In genomic region chr11:66022401-66023185, GRCh38 we compare ENCODE assay signal across 8 cellular contexts. TPM values are rescaled to one million over a fixed set of nuclear protein-coding genes. Genes with fewer than 3 reads are reported as not detected.
DNase-seq lines count a peak whose midpoint lies in the region; ATAC-seq, FAIRE-seq and TF ChIP-seq lines count a peak whose summit lies in the region.

No MANE protein-coding gene starts in this region.

- TF ChIP-seq CTCF in H1 (IDR thresholded peaks at IDR 0.05; ENCODE audit: control extremely low read depth in 1 of 3, insufficient read depth in 1 of 3, low read depth in 1 of 3, low read length in 3 of 3) (peak; percentile 86 to 96 (median 86)), mesothelial cell of epicardium (IDR thresholded peaks at IDR 0.05; ENCODE audit: unreplicated experiment) (peak; percentile 94)

- no peaks in the 10 kb centered on the region for H4K20me1 ChIP-seq in H1 (replicated peaks in 1 of 2; ENCODE audit: control insufficient read depth in 1 of 2, insufficient read depth in 2 of 2, low read length in 2 of 2)

- no peak overlapping the region for H2AK5ac ChIP-seq in H1 (ENCODE audit: low read depth, low read length)

- no peak overlapping the region for H2BK5ac ChIP-seq in H1 (ENCODE audit: low read depth, low read length)

- peak overlapping the region in 1 of 4 experiments; percentile 10; a peak in 1 of 8 replicates for H3K4me3 ChIP-seq in H1 (ENCODE audit: extremely low read depth in 1 of 4, insufficient read depth in 2 of 4, low read depth in 3 of 4, low read length in 4 of 4)

- TF ChIP-seq EP300 in H1 (IDR thresholded peaks at IDR 0.05; ENCODE audit: borderline replicate concordance in 1 of 2, low read depth in 2 of 2, low read length in 2 of 2): peak in 1 of 2 experiments; percentile 60; a peak in 1 of 3 replicates

- TF ChIP-seq POLR2A in H1 (IDR thresholded peaks at IDR 0.05; ENCODE audit: control extremely low read depth in 1 of 2, low read depth in 2 of 2, low read length in 2 of 2): no peak

- H2BK15ac ChIP-seq in H1 (ENCODE audit: low read length): 0 out of 2 replicates have a peak overlapping the region, but pooled peaks have one; percentile 9

- ATAC-seq in GM19395 (IDR thresholded peaks at IDR 0.05; ENCODE audit: unreplicated experiment): no peak

- no peak overlapping the region for H2BK20ac ChIP-seq in H1 (ENCODE audit: low read length)

- H3K4me3 Mint-ChIP-seq in mesothelial cell of epicardium: no peak overlapping the region

- POLR2A ChIA-PET in H1 (lab: Charles Lee; ENCODE audit: partially characterized antibody): interaction anchor here (0.8 to 1.7 kb wide), 4 partner anchors 10 to 163 kb away, joined by 4 to 6 read pairs (median 4); partner anchors contain the start of genes BANF1, EIF1AD and MUS81

- H3K14ac ChIP-seq in H1 (ENCODE audit: insufficient read length): no peak overlapping the region

- H3K56ac ChIP-seq in H1 (replicated peaks; ENCODE audit: insufficient read length, low read depth, low read length): no peak overlapping the region

- DNase-seq in AG20443 (ENCODE audit: low spot score) (peak; percentile 94), GOT3 (lab: John Stamatoyannopoulos, UW) (peak; percentile 19), NCI-H774 (lab: John Stamatoyannopoulos, UW) (peak; percentile 66), H1 (ENCODE audit: low read depth in 1 of 2, low spot score in 2 of 2) (peak; percentile 49 to 99), mesothelial cell of epicardium (ENCODE audit: low spot score in 2 of 2, unreplicated experiment in 2 of 2) (peak; percentile 56 to 90)
- peak; percentile 96 for DNase-seq in activated CD8-positive, alpha-beta memory T cell treated with anti-CD3 and anti-CD28 coated beads for 24 hours
- DNase-seq in stimulated activated CD8-positive, alpha-beta memory T cell treated with anti-CD3 and anti-CD28 coated beads, Interleukin-4, amount 100 ng/mL, for 1 hour (ENCODE audit: low read depth in 2 of 2, low spot score in 1 of 2): peak; percentile 46 to 56

- H3K23ac ChIP-seq in H1 (ENCODE audit: insufficient read length): no peak overlapping the region

- no peaks in the 10 kb centered on the region for H3K79me1 ChIP-seq in H1 (ENCODE audit: low read depth, low read length)

- WGBS in H1 (ENCODE audit: extremely low coverage in 1 of 2, insufficient coverage in 1 of 2, insufficient read length in 1 of 2, insufficient replicate concordance in 2 of 2, low coverage in 1 of 2, low lambda C conversion rate in 2 of 2, missing lambda C conversion rate in 1 of 2), 2 experiments: 33% methylated on average over 46 of the region's 46 CpGs; no CpG with 5 or more reads in 1 of the 2 experiments

- no peak overlapping the region; the same call in 1 of the 2 replicates for H4K8ac ChIP-seq in H1 (ENCODE audit: extremely low read depth, insufficient read depth, low read length)

- H3K4ac ChIP-seq in H1 (replicated peaks; ENCODE audit: insufficient read length, low read depth, low read length): no peak overlapping the region

- CTCF ChIA-PET in H1 (lab: Charles Lee; ENCODE audit: partially characterized antibody): interaction anchor here (0.6 to 4.1 kb wide), 29 partner anchors 11 to 221 kb away, joined by 3 to 39 read pairs (median 4); partner anchors contain the start of genes BANF1, CST6, CTSW and EIF1AD

- H3K27me3 ChIP-seq in H1 (replicated peaks in 1 of 4; ENCODE audit: control insufficient read depth in 3 of 4, extremely low read depth in 1 of 4, insufficient read depth in 3 of 4, low read length in 3 of 4): peaks cover 0 to 18% (median 5%) of the 10 kb centered on the region in 4 experiments; a peak in 4 of 7 replicates

- peak overlapping the region in 1 of 2 experiments; percentile 41; a peak in 2 of 4 replicates for H3K4me2 ChIP-seq in H1 (ENCODE audit: insufficient read depth in 1 of 2, low read depth in 2 of 2, low read length in 2 of 2)

- H2BK120ac ChIP-seq in H1 (replicated peaks; ENCODE audit: low read depth, low read length): no peak overlapping the region

- no peaks in the 10 kb centered on the region for H3K79me2 ChIP-seq in H1 (ENCODE audit: control insufficient read depth in 1 of 2, insufficient read depth in 2 of 2, low read length in 2 of 2)

- H2BK12ac ChIP-seq in H1 (ENCODE audit: low read depth, low read length): 0 out of 2 replicates have a peak overlapping the region, but pooled peaks have one; percentile 39

- no peak overlapping the region for H3K27ac Mint-ChIP-seq in mesothelial cell of epicardium

- H3K4me1 ChIP-seq in H1 (replicated peaks in 1 of 4; ENCODE audit: control insufficient read depth in 3 of 4, insufficient read depth in 4 of 4, low read length in 3 of 4): peaks cover 0 to 3% (median 1%) of the 10 kb centered on the region in 4 experiments; a peak in 1 of 7 replicates

- FAIRE-seq in H1 (lab: Jason Lieb, UNC): no peak

- no peaks in the 10 kb centered on the region for H3K36me3 Mint-ChIP-seq in mesothelial cell of epicardium

- H3K9ac ChIP-seq in H1 (replicated peaks in 1 of 4; ENCODE audit: extremely low read depth in 1 of 4, low read depth in 3 of 4, low read length in 3 of 4): no peak overlapping the region

- peak; percentile 70 to 82 for TF ChIP-seq RAD21 in H1 (IDR thresholded peaks at IDR 0.05 in 1 of 2, conservative IDR thresholded peaks at IDR 0.05 in 1 of 2; ENCODE audit: low read depth in 2 of 2, low read length in 2 of 2)

- H3K4me1 Mint-ChIP-seq in mesothelial cell of epicardium: peaks cover 4% of the 10 kb centered on the region

- H3K27ac ChIP-seq in H1 (ENCODE audit: low read depth, low read length): no peak overlapping the region

- no peak overlapping the region; the same call in 1 of the 2 replicates for H3K18ac ChIP-seq in H1 (ENCODE audit: extremely low read depth, low read length)

- H3K23me2 ChIP-seq in H1 (ENCODE audit: low read depth, low read length): no peaks in the 10 kb centered on the region

- H4K5ac ChIP-seq in H1 (ENCODE audit: insufficient read length, low read depth, low read length): no peak overlapping the region

- H4K91ac ChIP-seq in H1 (replicated peaks; ENCODE audit: insufficient read length, low read length): no peak overlapping the region

- H2AFZ ChIP-seq in H1 (ENCODE audit: low read length): peak overlapping the region; percentile 51; the same call in 1 of the 2 replicates

- H3K36me3 ChIP-seq in H1 (ENCODE audit: control insufficient read depth in 2 of 4, insufficient read depth in 4 of 4, low read length in 3 of 4): no peaks in the 10 kb centered on the region

- no peaks in the 10 kb centered on the region for H3K9me3 Mint-ChIP-seq in mesothelial cell of epicardium

- H3K9me3 ChIP-seq in H1 (ENCODE audit: insufficient read depth in 2 of 2, low read depth in 1 of 2, low read length in 1 of 2): no peaks in the 10 kb centered on the region

- peaks cover 18% of the 10 kb centered on the region for H3K27me3 Mint-ChIP-seq in mesothelial cell of epicardium (ENCODE audit: low read depth)

RNA-seq across cellular contexts. Expression of gene CATSPER1, which starts 3.7 kb away (rescaled TPM):
- not detected in 2 replicates for total RNA-seq in H1 (2021; fragmentation: NEBNext Ultra II Directional; extraction: Animal tissue kit (Norgen Biotek cat#: 25700))
- polyA plus RNA-seq in H1 (2011; rRNA removed): not detected in 2 replicates
- polyA plus RNA-seq in H1 (2011; cell fraction: cytosol; rRNA removed): not detected
- polyA plus RNA-seq in H1 (2011; cell fraction: nucleus; rRNA removed): 0.07 TPM
- polyA plus RNA-seq in H1 (2012, experiment 1 of 2): not detected in 4 replicates
- not detected for polyA plus RNA-seq in H1 (2012, experiment 2 of 2)
- polyA plus RNA-seq in H1 (2013, experiment 1 of 2): not detected
- polyA plus RNA-seq in H1 (2013, experiment 2 of 2): not detected
- not detected in 2 replicates for polyA minus RNA-seq in H1 (2011; rRNA and poly(A)+ RNA removed)
- polyA minus RNA-seq in H1 (2011; cell fraction: cytosol; rRNA and poly(A)+ RNA removed): not detected
- polyA minus RNA-seq in H1 (2011; cell fraction: nucleus; rRNA and poly(A)+ RNA removed): not detected
- not detected in 3 replicates for total RNA-seq in mesothelial cell of epicardium

RNA-seq across cellular contexts. Expression of gene CST6, which starts 10.8 kb away (rescaled TPM):
- 1.6 and 1.8 TPM in 2 replicates for total RNA-seq in H1 (2021; fragmentation: NEBNext Ultra II Directional; extraction: Animal tissue kit (Norgen Biotek cat#: 25700))
- polyA plus RNA-seq in H1 (2011; rRNA removed): 7.6 and 8.6 TPM in 2 replicates
- 7.3 TPM for polyA plus RNA-seq in H1 (2011; cell fraction: cytosol; rRNA removed)
- polyA plus RNA-seq in H1 (2011; cell fraction: nucleus; rRNA removed): 5.4 TPM
- 1.7 to 3.7 TPM (median 3.2 TPM) in 4 replicates for polyA plus RNA-seq in H1 (2012, experiment 1 of 2)
- polyA plus RNA-seq in H1 (2012, experiment 2 of 2): 2.0 TPM
- 2.4 TPM for polyA plus RNA-seq in H1 (2013, experiment 1 of 2)
- polyA plus RNA-seq in H1 (2013, experiment 2 of 2): 3.8 TPM
- polyA minus RNA-seq in H1 (2011; rRNA and poly(A)+ RNA removed): 1.0 TPM in 1 of 2 replicates, not detected in the other
- not detected for polyA minus RNA-seq in H1 (2011; cell fraction: cytosol; rRNA and poly(A)+ RNA removed)
- not detected for polyA minus RNA-seq in H1 (2011; cell fraction: nucleus; rRNA and poly(A)+ RNA removed)
- 1.1 to 1.2 TPM (median 1.2 TPM) in 3 replicates for total RNA-seq in mesothelial cell of epicardium

RNA-seq across cellular contexts. Expression of gene BANF1, which starts 20.3 kb away (rescaled TPM):
- total RNA-seq in H1 (2021; fragmentation: NEBNext Ultra II Directional; extraction: Animal tissue kit (Norgen Biotek cat#: 25700)): 330 and 345 TPM in 2 replicates
- 467 and 516 TPM in 2 replicates for polyA plus RNA-seq in H1 (2011; rRNA removed)
- 279 TPM for polyA plus RNA-seq in H1 (2011; cell fraction: cytosol; rRNA removed)
- 196 TPM for polyA plus RNA-seq in H1 (2011; cell fraction: nucleus; rRNA removed)
- polyA plus RNA-seq in H1 (2012, experiment 1 of 2): 272 to 330 TPM (median 304 TPM) in 4 replicates
- polyA plus RNA-seq in H1 (2012, experiment 2 of 2): 664 TPM
- polyA plus RNA-seq in H1 (2013, experiment 1 of 2): 388 TPM
- 393 TPM for polyA plus RNA-seq in H1 (2013, experiment 2 of 2)
- polyA minus RNA-seq in H1 (2011; rRNA and poly(A)+ RNA removed): 77.9 and 102 TPM in 2 replicates
- 63.5 TPM for polyA minus RNA-seq in H1 (2011; cell fraction: cytosol; rRNA and poly(A)+ RNA removed)
- polyA minus RNA-seq in H1 (2011; cell fraction: nucleus; rRNA and poly(A)+ RNA removed): 47.2 TPM
- 170 to 195 TPM (median 176 TPM) in 3 replicates for total RNA-seq in mesothelial cell of epicardium

RNA-seq across cellular contexts. Expression of gene EIF1AD, which starts 20.6 kb away (rescaled TPM):
- 35.8 and 39.9 TPM in 2 replicates for total RNA-seq in H1 (2021; fragmentation: NEBNext Ultra II Directional; extraction: Animal tissue kit (Norgen Biotek cat#: 25700))
- 29.5 and 32.6 TPM in 2 replicates for polyA plus RNA-seq in H1 (2011; rRNA removed)
- polyA plus RNA-seq in H1 (2011; cell fraction: cytosol; rRNA removed): 31.9 TPM
- polyA plus RNA-seq in H1 (2011; cell fraction: nucleus; rRNA removed): 21.0 TPM
- polyA plus RNA-seq in H1 (2012, experiment 1 of 2): 27.2 to 28.5 TPM (median 27.4 TPM) in 4 replicates
- 17.3 TPM for polyA plus RNA-seq in H1 (2012, experiment 2 of 2)
- polyA plus RNA-seq in H1 (2013, experiment 1 of 2): 22.8 TPM
- polyA plus RNA-seq in H1 (2013, experiment 2 of 2): 22.6 TPM
- 55.2 and 66.1 TPM in 2 replicates for polyA minus RNA-seq in H1 (2011; rRNA and poly(A)+ RNA removed)
- 21.1 TPM for polyA minus RNA-seq in H1 (2011; cell fraction: cytosol; rRNA and poly(A)+ RNA removed)
- 16.9 TPM for polyA minus RNA-seq in H1 (2011; cell fraction: nucleus; rRNA and poly(A)+ RNA removed)
- total RNA-seq in mesothelial cell of epicardium: 34.0 to 37.0 TPM (median 34.2 TPM) in 3 replicates

RNA-seq across cellular contexts. Expression of gene GAL3ST3, which starts 26.4 kb away (rescaled TPM):
- 21.1 and 21.4 TPM in 2 replicates for total RNA-seq in H1 (2021; fragmentation: NEBNext Ultra II Directional; extraction: Animal tissue kit (Norgen Biotek cat#: 25700))
- 21.1 and 35.0 TPM in 2 replicates for polyA plus RNA-seq in H1 (2011; rRNA removed)
- polyA plus RNA-seq in H1 (2011; cell fraction: cytosol; rRNA removed): 17.0 TPM
- polyA plus RNA-seq in H1 (2011; cell fraction: nucleus; rRNA removed): 26.0 TPM
- polyA plus RNA-seq in H1 (2012, experiment 1 of 2): 10.8 to 19.1 TPM (median 17.8 TPM) in 4 replicates
- polyA plus RNA-seq in H1 (2012, experiment 2 of 2): 15.7 TPM
- 24.0 TPM for polyA plus RNA-seq in H1 (2013, experiment 1 of 2)
- 27.1 TPM for polyA plus RNA-seq in H1 (2013, experiment 2 of 2)
- polyA minus RNA-seq in H1 (2011; rRNA and poly(A)+ RNA removed): 4.0 and 4.9 TPM in 2 replicates
- polyA minus RNA-seq in H1 (2011; cell fraction: cytosol; rRNA and poly(A)+ RNA removed): 14.5 TPM
- polyA minus RNA-seq in H1 (2011; cell fraction: nucleus; rRNA and poly(A)+ RNA removed): 14.6 TPM
- 4.7 to 5.7 TPM (median 4.9 TPM) in 3 replicates for total RNA-seq in mesothelial cell of epicardium

Comparison
In these comparisons a context has a peak if more than half of its experiments do, and no peak if none do; other contexts are left out.
1. DNase-seq: peak in every context shown above with its lines; median percentile 96 in activated CD8-positive, alpha-beta memory T cell treated with anti-CD3 and anti-CD28 coated beads for 24 hours; 94 in AG20443; 74 in H1; 73 in mesothelial cell of epicardium; 66 in NCI-H774; 51 in stimulated activated CD8-positive, alpha-beta memory T cell treated with anti-CD3 and anti-CD28 coated beads, Interleukin-4, amount 100 ng/mL, for 1 hour; 19 in GOT3.